ENCODE assay signal across 13 cellular contexts in genomic region chr14:66650491-66650911, GRCh38.
A peak's percentile ranks its signal among the peaks of the same experiment; 100 is the strongest.
DNase-seq lines count a peak whose midpoint lies in the region; ATAC-seq and TF ChIP-seq lines count a peak whose summit lies in the region.
"Had no signal": no experiment of that assay in that cellular context is flagged by ENCODE, and none has a peak within 500 bp of the region (broad histone marks: within the 10 kb centered on the region; RNA-seq: fewer than 3 reads in every experiment).

No MANE protein-coding gene starts in this region.

- TF ChIP-seq CTCF in adrenal gland (IDR thresholded peaks at IDR 0.05), result no peak

- H3K4me3 Mint-ChIP-seq in activated naive CD8-positive, alpha-beta T cell treated with anti-CD3 and anti-CD28 coated beads, Interleukin-2, amount 50 U/mL, for 24 hours, result no peak overlapping the region
- no peak overlapping the region for H3K4me3 Mint-ChIP-seq in activated naive CD8-positive, alpha-beta T cell treated with anti-CD3 and anti-CD28 coated beads for 36 hours
- H3K4me3 Mint-ChIP-seq in stimulated activated memory B cell treated with anti-CD40 and anti-IgM and Interleukin-4, amounts not matched to agents 10 μg/mL and 1 μg/mL and 100 μg/mL, for 72 hours, result no peak overlapping the region

- ATAC-seq in activated naive CD8-positive, alpha-beta T cell treated with anti-CD3 and anti-CD28 coated beads, Interleukin-2, amount 50 U/mL, for 24 hours, result peak; percentile 20
- ATAC-seq in HG02588 (IDR thresholded peaks at IDR 0.05; ENCODE audit: unreplicated experiment) (peak; percentile 51), GM18907 (IDR thresholded peaks at IDR 0.05; ENCODE audit: unreplicated experiment) (no peak)
- ATAC-seq in stimulated activated memory B cell treated with anti-CD40 and anti-IgM and Interleukin-4, amounts not matched to agents 10 μg/mL and 1 μg/mL and 100 μg/mL, for 72 hours, result peak; percentile 61

- H3K36me3 ChIP-seq in SJCRH30 (no peaks in the 10 kb centered on the region), adrenal gland (replicated peaks in 1 of 2) (no peaks in the 10 kb centered on the region)
- H3K36me3 ChIP-seq: SJSA1, uterus had no signal

- TF ChIP-seq POLR2A in adrenal gland (IDR thresholded peaks at IDR 0.05), result no peak

- H3K4me1 Mint-ChIP-seq in activated naive CD8-positive, alpha-beta T cell treated with anti-CD3 and anti-CD28 coated beads, Interleukin-2, amount 50 U/mL, for 24 hours, result peaks cover 9% of the 10 kb centered on the region
- peaks cover 22% of the 10 kb centered on the region for H3K4me1 Mint-ChIP-seq in activated naive CD8-positive, alpha-beta T cell treated with anti-CD3 and anti-CD28 coated beads for 36 hours
- H3K4me1 Mint-ChIP-seq in stimulated activated memory B cell treated with anti-CD40 and anti-IgM and Interleukin-4, amounts not matched to agents 10 μg/mL and 1 μg/mL and 100 μg/mL, for 72 hours, result peaks cover 29% of the 10 kb centered on the region

- DNase-seq in activated naive CD8-positive, alpha-beta T cell treated with anti-CD3 and anti-CD28 coated beads, Interleukin-2, amount 50 U/mL, for 24 hours, result no peak
- DNase-seq in activated naive CD8-positive, alpha-beta T cell treated with anti-CD3 and anti-CD28 coated beads for 36 hours, result no peak
- DNase-seq in SJCRH30 (peak; percentile 56 to 87), HuH-7.5 (ENCODE audit: low spot score) (no peak), adrenal gland (no peak)
- DNase-seq: activated CD4-positive, alpha-beta T cell treated with anti-CD3 and anti-CD28 coated beads, Interleukin-2, amount 50 U/mL, for 4 hours; NCI-H2081 treated with DMSO at 0.1 percent for 48 hours; uterus had no signal

- no peaks in the 10 kb centered on the region for H3K27me3 ChIP-seq in SJCRH30
- H3K27me3 ChIP-seq in adrenal gland, result no peaks in the 10 kb centered on the region
- H3K27me3 ChIP-seq: SJSA1, uterus had no signal

- no peaks in the 10 kb centered on the region for H3K27me3 Mint-ChIP-seq in activated naive CD8-positive, alpha-beta T cell treated with anti-CD3 and anti-CD28 coated beads, Interleukin-2, amount 50 U/mL, for 24 hours
- H3K27me3 Mint-ChIP-seq in activated naive CD8-positive, alpha-beta T cell treated with anti-CD3 and anti-CD28 coated beads for 36 hours, result no peaks in the 10 kb centered on the region
- H3K27me3 Mint-ChIP-seq in stimulated activated memory B cell treated with anti-CD40 and anti-IgM and Interleukin-4, amounts not matched to agents 10 μg/mL and 1 μg/mL and 100 μg/mL, for 72 hours, result no peaks in the 10 kb centered on the region

- 0 out of 2 replicates have a peak overlapping the region, but pooled peaks have one; percentile 1 for H3K4me3 ChIP-seq in SJCRH30
- H3K4me3 ChIP-seq in adrenal gland, result no peak overlapping the region
- H3K4me3 ChIP-seq: SJSA1, uterus had no signal

- no peaks in the 10 kb centered on the region for H3K9me3 ChIP-seq in SJCRH30 (replicated peaks)
- no peaks in the 10 kb centered on the region for H3K9me3 ChIP-seq in adrenal gland (replicated peaks in 1 of 3)
- H3K9me3 ChIP-seq: SJSA1, uterus had no signal

- H3K9me3 Mint-ChIP-seq in activated naive CD8-positive, alpha-beta T cell treated with anti-CD3 and anti-CD28 coated beads, Interleukin-2, amount 50 U/mL, for 24 hours, result peaks cover 10% of the 10 kb centered on the region
- peaks cover 6% of the 10 kb centered on the region for H3K9me3 Mint-ChIP-seq in activated naive CD8-positive, alpha-beta T cell treated with anti-CD3 and anti-CD28 coated beads for 36 hours
- peaks cover 3% of the 10 kb centered on the region for H3K9me3 Mint-ChIP-seq in stimulated activated memory B cell treated with anti-CD40 and anti-IgM and Interleukin-4, amounts not matched to agents 10 μg/mL and 1 μg/mL and 100 μg/mL, for 72 hours

- H3K4me1 ChIP-seq in SJCRH30 (peaks cover 80% of the 10 kb centered on the region), adrenal gland (replicated peaks in 1 of 2) (no peaks in the 10 kb centered on the region)
- H3K4me1 ChIP-seq: SJSA1, uterus had no signal

- no peak overlapping the region for H3K27ac Mint-ChIP-seq in activated naive CD8-positive, alpha-beta T cell treated with anti-CD3 and anti-CD28 coated beads, Interleukin-2, amount 50 U/mL, for 24 hours
- H3K27ac Mint-ChIP-seq in activated naive CD8-positive, alpha-beta T cell treated with anti-CD3 and anti-CD28 coated beads for 36 hours, result no peak overlapping the region
- H3K27ac Mint-ChIP-seq in stimulated activated memory B cell treated with anti-CD40 and anti-IgM and Interleukin-4, amounts not matched to agents 10 μg/mL and 1 μg/mL and 100 μg/mL, for 72 hours, result no peak overlapping the region

- intact Hi-C loops in adrenal gland (cut with DNase I), result no loop called here

- WGBS in adrenal gland, 4 donors, result 70 to 88% (median 79%) methylated on average over 3 of the region's 3 CpGs

- no peaks in the 10 kb centered on the region for H3K36me3 Mint-ChIP-seq in activated naive CD8-positive, alpha-beta T cell treated with anti-CD3 and anti-CD28 coated beads, Interleukin-2, amount 50 U/mL, for 24 hours (ENCODE audit: low read depth)
- H3K36me3 Mint-ChIP-seq in activated naive CD8-positive, alpha-beta T cell treated with anti-CD3 and anti-CD28 coated beads for 36 hours, result peaks cover 15% of the 10 kb centered on the region
- H3K36me3 Mint-ChIP-seq in stimulated activated memory B cell treated with anti-CD40 and anti-IgM and Interleukin-4, amounts not matched to agents 10 μg/mL and 1 μg/mL and 100 μg/mL, for 72 hours, result peaks cover 8% of the 10 kb centered on the region

- H3K27ac ChIP-seq in SJCRH30, result peak overlapping the region; percentile 100
- H3K27ac ChIP-seq in adrenal gland, result no peak overlapping the region
- H3K27ac ChIP-seq: HL-60, SJSA1, uterus had no signal

Comparison
In these comparisons a context has a peak if more than half of its experiments do, and no peak if none do; other contexts are left out.
1. DNase-seq: peak in SJCRH30 (2 of 2); none in activated naive CD8-positive, alpha-beta T cell treated with anti-CD3 and anti-CD28 coated beads, Interleukin-2, amount 50 U/mL, for 24 hours (single experiment), activated naive CD8-positive, alpha-beta T cell treated with anti-CD3 and anti-CD28 coated beads for 36 hours (single experiment), HuH-7.5 (single experiment) and adrenal gland (0 of 7).